In the genomic region with DNA sequence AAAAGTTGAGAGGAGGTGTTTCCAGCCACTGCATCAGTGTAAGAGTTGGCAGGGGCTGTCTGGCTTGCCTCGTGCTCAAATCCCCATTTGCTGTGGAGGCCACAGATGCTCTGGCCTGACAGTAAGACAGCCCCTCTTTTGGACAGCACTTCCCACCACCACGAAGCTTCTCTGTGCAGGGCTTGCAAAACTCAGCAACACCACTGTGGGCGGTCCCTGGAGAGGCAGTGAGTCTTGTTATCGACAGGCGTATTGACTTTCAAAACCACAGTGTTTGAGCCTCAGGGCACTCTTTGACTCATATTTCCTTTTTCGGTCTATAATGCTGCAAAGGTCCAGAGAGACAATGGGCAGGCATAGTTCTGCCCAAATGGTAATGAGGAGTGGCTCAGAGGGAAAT, we compare ENCODE assay signal across 9 cellular contexts.
A peak's percentile ranks its signal among the peaks of the same experiment; 100 is the strongest.
DNase-seq lines count a peak whose midpoint lies in the region; ATAC-seq, FAIRE-seq and TF ChIP-seq lines count a peak whose summit lies in the region.
"Had no signal": no experiment of that assay in that cellular context is flagged by ENCODE, and none has a peak within 500 bp of the region (broad histone marks: within the 10 kb centered on the region; RNA-seq: fewer than 3 reads in every experiment).

No MANE protein-coding gene starts in this region.

- H3K9me3 ChIP-seq in GM12878 (replicated peaks; ENCODE audit: control insufficient read depth, insufficient read depth, low read length), result no peaks in the 10 kb centered on the region; the same call in 2 of the 3 replicates
- no peaks in the 10 kb centered on the region for H3K9me3 ChIP-seq in body of pancreas

- ATAC-seq in GM19455 (IDR thresholded peaks at IDR 0.05; ENCODE audit: unreplicated experiment) (peak; percentile 92), HG03354 (IDR thresholded peaks at IDR 0.05; ENCODE audit: poor library complexity, severe bottlenecking, unreplicated experiment) (peak; percentile 97), GM12878 (peak; percentile 96), body of pancreas (no peak)

- RAD21 ChIA-PET in GM12878 (lab: Charles Lee; ENCODE audit: unreplicated experiment), result interaction anchor here (0.8 to 2.0 kb wide), 4 partner anchors 46 to 386 kb away, joined by 3 to 6 read pairs (median 3); no protein-coding TSS in a partner anchor

- CTCF ChIA-PET in GM12878 (lab: Yijun Ruan, JAX), result interaction anchor here (1.0 kb wide), 1 partner anchor 17 kb away, joined by 3 read pairs; no protein-coding TSS in a partner anchor

- BruUV-seq in GM12878 (replicated peaks; lab: Mats Ljungman, UMichigan), result no TSS peak

- DNase-seq in COLO829 (ENCODE audit: low spot score), result peak; percentile 65
- DNase-seq in GM12878 (ENCODE audit: low read depth, low spot score), result peak; percentile 80
- no peak for DNase-seq in NCI-H226
- DNase-seq in kidney glomerular epithelial cell (lab: John Stamatoyannopoulos, UW), result no peak
- DNase-seq in body of pancreas, result no peak
- no peak for DNase-seq in HT-29 (ENCODE audit: low spot score)

- no peak for TF ChIP-seq POLR2A in GM12878 (IDR thresholded peaks at IDR 0.05; ENCODE audit: low read depth, low read length)
- no peak for TF ChIP-seq POLR2A in body of pancreas (IDR thresholded peaks at IDR 0.05)

- in situ Hi-C loops in GM12878 (cut with MboI), result no loop called here

- POLR2A ChIA-PET in GM12878 (lab: Charles Lee), result no interaction called here

- TF ChIP-seq CTCF in GM12878 (IDR thresholded peaks at IDR 0.05 in 2 of 3, conservative IDR thresholded peaks at IDR 0.05 in 1 of 3; ENCODE audit: control insufficient read depth in 2 of 3, extremely low read depth in 1 of 3, insufficient read depth in 1 of 3, low read depth in 3 of 3, low read length in 3 of 3) (no peak), body of pancreas (IDR thresholded peaks at IDR 0.05) (no peak)

- H3K36me3 ChIP-seq in GM12878 (ENCODE audit: control insufficient read depth in 2 of 2, insufficient read depth in 2 of 2, low read length in 1 of 2) (no peaks in the 10 kb centered on the region), body of pancreas (replicated peaks in 1 of 2; ENCODE audit: insufficient read depth in 1 of 2, low read depth in 2 of 2) (no peaks in the 10 kb centered on the region)

- H2AFZ ChIP-seq in GM12878 (ENCODE audit: control insufficient read depth, low read depth, low read length), result no peak overlapping the region

- no peaks in the 10 kb centered on the region for H4K20me1 ChIP-seq in GM12878 (ENCODE audit: control insufficient read depth, insufficient read depth)

- H3K79me2 ChIP-seq in GM12878 (ENCODE audit: control insufficient read depth, insufficient read depth, low read length), result no peaks in the 10 kb centered on the region

- H3K4me2 ChIP-seq in GM12878 (ENCODE audit: control insufficient read depth, insufficient read depth), result peak overlapping the region; percentile 83

- FAIRE-seq in GM12878 (lab: Jason Lieb, UNC), result peak; percentile 83
- FAIRE-seq: islet of Langerhans had no signal

- intact Hi-C loops in GM12878 (cut with micrococcal nuclease; ENCODE audit: unreplicated experiment) (no loop called here), body of pancreas (cut with DNase I) (no loop called here)

- peak overlapping the region; percentile 56; the same call in 1 of the 2 replicates for H3K4me3 ChIP-seq in GM12878
- H3K4me3 ChIP-seq in body of pancreas, result no peak overlapping the region

- 0 out of 2 replicates have a peak, but pooled peaks have one; percentile 6 for TF ChIP-seq RAD21 in GM12878 (IDR thresholded peaks at IDR 0.05; ENCODE audit: insufficient read depth, low read depth, low read length)

- no peak overlapping the region for H3K9ac ChIP-seq in GM12878 (ENCODE audit: control insufficient read depth, insufficient read depth, low read length)

- WGBS in GM12878 (ENCODE audit: insufficient coverage, insufficient replicate concordance, low lambda C conversion rate, missing lambda C conversion rate), result 0% methylated on average over 6 of the region's 6 CpGs
- 44 to 55% methylated on average over 6 of the region's 6 CpGs for WGBS in body of pancreas, 2 donors

- SMC1A ChIA-PET in GM12878 (lab: Charles Lee; ENCODE audit: uncharacterized antibody, unreplicated experiment), result interaction anchor here (0.6 to 1.5 kb wide), 10 partner anchors 14 to 485 kb away, joined by 3 to 5 read pairs (median 4); no protein-coding TSS in a partner anchor

- TF ChIP-seq EP300 in GM12878 (IDR thresholded peaks at IDR 0.05; ENCODE audit: borderline replicate concordance in 1 of 2, control insufficient read depth in 1 of 2, low read depth in 2 of 2, low read length in 2 of 2), result peak; percentile 19 to 76; a peak in 2 of 4 replicates

- H3K4me1 ChIP-seq in GM12878 (ENCODE audit: control insufficient read depth, insufficient read depth, low read length), result peaks cover 26% of the 10 kb centered on the region
- no peaks in the 10 kb centered on the region for H3K4me1 ChIP-seq in body of pancreas

- no peaks in the 10 kb centered on the region for H3K27me3 ChIP-seq in GM12878 (replicated peaks in 1 of 2; ENCODE audit: control insufficient read depth in 2 of 2, insufficient read depth in 2 of 2, low read length in 1 of 2)
- H3K27me3 ChIP-seq in body of pancreas, result no peaks in the 10 kb centered on the region

- H3K27ac ChIP-seq in GM12878 (ENCODE audit: control insufficient read depth, insufficient read depth), result no peak overlapping the region
- H3K27ac ChIP-seq in body of pancreas, result no peak overlapping the region

TF ChIP-seq in GM12878, 131 proteins besides CTCF, POLR2A, EP300 and RAD21 (continues in another document):
- TF ChIP-seq DPF2 (IDR thresholded peaks at IDR 0.05) (peak; percentile 95), MYB (IDR thresholded peaks at IDR 0.05; ENCODE audit: borderline replicate concordance, low read depth, low read length) (no peak), USF1 (IDR thresholded peaks at IDR 0.05; ENCODE audit: borderline replicate concordance, extremely low read length, insufficient read depth, low read depth, low read length) (no peak), CBX5 (IDR thresholded peaks at IDR 0.05; ENCODE audit: low read depth) (peak; percentile 66; the same call in 1 of the 2 replicates), EGR1 (IDR thresholded peaks at IDR 0.05; ENCODE audit: borderline replicate concordance in 1 of 2, low read depth in 2 of 2, low read length in 2 of 2) (peak in 1 of 2 experiments; percentile 36; a peak in 1 of 3 replicates), ZNF274 (IDR thresholded peaks at IDR 0.05; ENCODE audit: insufficient read depth, insufficient read length) (no peak), SMC3 (IDR thresholded peaks at IDR 0.05; ENCODE audit: borderline replicate concordance, low read length) (no peak), CHD4 (IDR thresholded peaks at IDR 0.05) (no peak), YBX1 (IDR thresholded peaks at IDR 0.05) (no peak), REST (IDR thresholded peaks at IDR 0.05; ENCODE audit: low read depth, low read length) (no peak), HCFC1 (IDR thresholded peaks at IDR 0.05; ENCODE audit: low read length) (no peak), KAT2A (conservative IDR thresholded peaks at IDR 0.05; ENCODE audit: control insufficient read depth, low read depth, low read length) (no peak), ZNF207 (IDR thresholded peaks at IDR 0.05; ENCODE audit: borderline replicate concordance) (no peak)
- TF ChIP-seq, protein P1, sequence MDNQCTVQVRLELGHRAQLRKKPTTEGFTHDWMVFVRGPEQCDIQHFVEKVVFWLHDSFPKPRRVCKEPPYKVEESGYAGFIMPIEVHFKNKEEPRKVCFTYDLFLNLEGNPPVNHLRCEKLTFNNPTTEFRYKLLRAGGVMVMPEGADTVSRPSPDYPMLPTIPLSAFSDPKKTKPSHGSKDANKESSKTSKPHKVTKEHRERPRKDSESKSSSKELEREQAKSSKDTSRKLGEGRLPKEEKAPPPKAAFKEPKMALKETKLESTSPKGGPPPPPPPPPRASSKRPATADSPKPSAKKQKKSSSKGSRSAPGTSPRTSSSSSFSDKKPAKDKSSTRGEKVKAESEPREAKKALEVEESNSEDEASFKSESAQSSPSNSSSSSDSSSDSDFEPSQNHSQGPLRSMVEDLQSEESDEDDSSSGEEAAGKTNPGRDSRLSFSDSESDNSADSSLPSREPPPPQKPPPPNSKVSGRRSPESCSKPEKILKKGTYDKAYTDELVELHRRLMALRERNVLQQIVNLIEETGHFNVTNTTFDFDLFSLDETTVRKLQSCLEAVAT (IDR thresholded peaks at IDR 0.05), result no peak; the same call in 1 of the 2 replicates

Comparison
In these comparisons a context has a peak if more than half of its experiments do, and no peak if none do; other contexts are left out.
1. DNase-seq: peak in COLO829 (single experiment) and GM12878 (single experiment); none in NCI-H226 (single experiment), kidney glomerular epithelial cell (single experiment), body of pancreas (0 of 4) and HT-29 (single experiment).